Comparison of ENCODE assay signal across 7 cellular contexts in genomic region chr22:39174498-39175120, GRCh38. TPM values are rescaled to one million over a fixed set of nuclear protein-coding genes. Genes with fewer than 3 reads are reported as not detected.
DNase-seq lines count a peak whose midpoint lies in the region; ATAC-seq, FAIRE-seq and TF ChIP-seq lines count a peak whose summit lies in the region.

No MANE protein-coding gene starts in this region.

- peak overlapping the region; percentile 99 for H3K27ac Mint-ChIP-seq in astrocyte (ENCODE audit: unreplicated experiment)

- H3K4me1 Mint-ChIP-seq in astrocyte (ENCODE audit: low read depth, unreplicated experiment): peaks cover 37% of the 10 kb centered on the region

- FAIRE-seq in astrocyte (lab: Jason Lieb, UNC): peak; percentile 47

- H3K79me2 ChIP-seq in astrocyte (ENCODE audit: insufficient read depth, low read length) (no peaks in the 10 kb centered on the region), hepatocyte (no peaks in the 10 kb centered on the region)

- H3K9me3 ChIP-seq in HEK293 (ENCODE audit: control insufficient read depth, insufficient read depth, low read depth, low read length): no peaks in the 10 kb centered on the region
- no peaks in the 10 kb centered on the region for H3K9me3 ChIP-seq in astrocyte (ENCODE audit: insufficient read depth, low read depth, low read length)
- no peaks in the 10 kb centered on the region for H3K9me3 ChIP-seq in hepatocyte (ENCODE audit: low read depth)

- TF ChIP-seq CTCF in HEK293 (tag by site-specific recombination; IDR thresholded peaks at IDR 0.05) (no peak), astrocyte (IDR thresholded peaks at IDR 0.05; ENCODE audit: insufficient read depth, low read depth, low read length) (no peak), hepatocyte (IDR thresholded peaks at IDR 0.05; ENCODE audit: poor library complexity) (no peak), retinal pigment epithelial cell (conservative IDR thresholded peaks at IDR 0.05; ENCODE audit: low read depth, low read length) (no peak)

- peak overlapping the region; percentile 75 for H3K9ac ChIP-seq in astrocyte (ENCODE audit: low read length)

- H3K4me3 ChIP-seq in HEK293 (ENCODE audit: low read depth, low read length) (no peak overlapping the region), astrocyte (ENCODE audit: insufficient read depth, low read depth, low read length) (no peak overlapping the region), hepatocyte (no peak overlapping the region), retinal pigment epithelial cell (ENCODE audit: low read length) (no peak overlapping the region)

- peaks cover 3% of the 10 kb centered on the region for H3K27me3 Mint-ChIP-seq in astrocyte (ENCODE audit: low read depth, unreplicated experiment)

- WGBS in hepatocyte (ENCODE audit: low lambda C conversion rate, missing lambda C conversion rate): 10% methylated on average over 12 of the region's 17 CpGs

- H3K27ac ChIP-seq in HEK293 (ENCODE audit: extremely low read depth, low read depth, low read length) (no peak overlapping the region), astrocyte (ENCODE audit: low read depth, low read length) (peak overlapping the region; percentile 81), hepatocyte (peak overlapping the region; percentile 76)

- H3K4me3 Mint-ChIP-seq in astrocyte (ENCODE audit: unreplicated experiment): no peak overlapping the region

- no peaks in the 10 kb centered on the region for H3K36me3 Mint-ChIP-seq in astrocyte (ENCODE audit: low read depth, unreplicated experiment)

- peak overlapping the region; percentile 66 for H3K4me2 ChIP-seq in astrocyte (ENCODE audit: low read length)
- H3K4me2 ChIP-seq in hepatocyte: peak overlapping the region; percentile 45

- CTCF ChIA-PET in HEK293 (lab: Yijun Ruan, JAX): interaction anchor here (0.7 to 8.1 kb wide), 10 partner anchors 9 to 354 kb away, joined by 3 to 98 read pairs (median 4); partner anchors contain the start of gene RPL3

- H3K9me2 ChIP-seq in hepatocyte (replicated peaks; ENCODE audit: insufficient read depth): no peaks in the 10 kb centered on the region

- H4K20me1 ChIP-seq in astrocyte (ENCODE audit: insufficient read depth, low read length) (no peaks in the 10 kb centered on the region), hepatocyte (ENCODE audit: insufficient read depth, poor library complexity, severe bottlenecking) (no peaks in the 10 kb centered on the region)

- H3K36me3 ChIP-seq in HEK293 (ENCODE audit: control insufficient read depth in 2 of 2, insufficient read depth in 1 of 2, low read length in 2 of 2) (no peaks in the 10 kb centered on the region), astrocyte (ENCODE audit: insufficient read depth, low read length) (no peaks in the 10 kb centered on the region), hepatocyte (replicated peaks; ENCODE audit: insufficient read depth, low read depth) (no peaks in the 10 kb centered on the region)

- ATAC-seq in GM18520 (IDR thresholded peaks at IDR 0.05; ENCODE audit: unreplicated experiment) (no peak), HG02759 (IDR thresholded peaks at IDR 0.05; ENCODE audit: unreplicated experiment) (no peak)

- POLR2A ChIA-PET in HEK293 (lab: Yijun Ruan, JAX): interaction anchor here (0.7 to 10.8 kb wide), 7 partner anchors 45 to 345 kb away, joined by 3 to 119 read pairs (median 4); partner anchors contain the start of genes PDGFB and RPL3

- DNase-seq in T follicular helper cell (ENCODE audit: low read depth) (peak; percentile 55), astrocyte (ENCODE audit: low read depth) (peak; percentile 70), hepatocyte (ENCODE audit: low spot score) (peak; percentile 90), retinal pigment epithelial cell (ENCODE audit: low read depth) (peak; percentile 93)

- no peaks in the 10 kb centered on the region for H3K9me3 Mint-ChIP-seq in astrocyte (ENCODE audit: unreplicated experiment)

- H2AFZ ChIP-seq in astrocyte (ENCODE audit: low read depth, low read length) (peak overlapping the region; percentile 33), hepatocyte (no peak overlapping the region)

- no peaks in the 10 kb centered on the region for H3K27me3 ChIP-seq in astrocyte (ENCODE audit: insufficient read depth, low read length)
- no peaks in the 10 kb centered on the region for H3K27me3 ChIP-seq in hepatocyte

- H3K4me1 ChIP-seq in HEK293 (ENCODE audit: control insufficient read depth, insufficient read depth, low read length) (peaks cover 10% of the 10 kb centered on the region), astrocyte (ENCODE audit: insufficient read depth, low read length) (peaks cover 56% of the 10 kb centered on the region), hepatocyte (ENCODE audit: insufficient read depth) (peaks cover 30% of the 10 kb centered on the region)

TF ChIP-seq in HEK293, 187 proteins besides CTCF, POLR2A, EP300 and RAD21 (continues in another document):
- TF ChIP-seq IKZF3 (tag by site-specific recombination; IDR thresholded peaks at IDR 0.05) (peak; percentile 55; the same call in 1 of the 2 replicates), ZNF366 (tag by site-specific recombination; conservative IDR thresholded peaks at IDR 0.05) (peak; percentile 43; the same call in 1 of the 2 replicates), BCL11B (tag by site-specific recombination; IDR thresholded peaks at IDR 0.05; ENCODE audit: low read depth) (peak; percentile 76; the same call in 1 of the 2 replicates), ZNF354C (tag by site-specific recombination; IDR thresholded peaks at IDR 0.05; ENCODE audit: borderline replicate concordance, low read depth) (no peak), ZNF624 (tag by site-specific recombination; IDR thresholded peaks at IDR 0.05) (no peak), SP7 (tag by site-specific recombination; IDR thresholded peaks at IDR 0.05) (peak; percentile 73), BCL6B (tag by site-specific recombination; IDR thresholded peaks at IDR 0.05) (no peak), ZNF629 (tag by site-specific recombination; IDR thresholded peaks at IDR 0.05) (peak; percentile 94), FEZF1 (tag by site-specific recombination; IDR thresholded peaks at IDR 0.05) (peak; percentile 38; the same call in 1 of the 2 replicates), PATZ1 (tag by site-specific recombination; IDR thresholded peaks at IDR 0.05) (peak; percentile 91), ZIC2 (tag by site-specific recombination; IDR thresholded peaks at IDR 0.05) (peak; percentile 93), TCF7L2 (IDR thresholded peaks at IDR 0.05; ENCODE audit: borderline replicate concordance, low read depth, low read length) (no peak), ZNF777 (tag by site-specific recombination; IDR thresholded peaks at IDR 0.05; ENCODE audit: borderline replicate concordance) (no peak), SP2 (tag by site-specific recombination; IDR thresholded peaks at IDR 0.05) (peak; percentile 25)
- TF ChIP-seq, protein P1, sequence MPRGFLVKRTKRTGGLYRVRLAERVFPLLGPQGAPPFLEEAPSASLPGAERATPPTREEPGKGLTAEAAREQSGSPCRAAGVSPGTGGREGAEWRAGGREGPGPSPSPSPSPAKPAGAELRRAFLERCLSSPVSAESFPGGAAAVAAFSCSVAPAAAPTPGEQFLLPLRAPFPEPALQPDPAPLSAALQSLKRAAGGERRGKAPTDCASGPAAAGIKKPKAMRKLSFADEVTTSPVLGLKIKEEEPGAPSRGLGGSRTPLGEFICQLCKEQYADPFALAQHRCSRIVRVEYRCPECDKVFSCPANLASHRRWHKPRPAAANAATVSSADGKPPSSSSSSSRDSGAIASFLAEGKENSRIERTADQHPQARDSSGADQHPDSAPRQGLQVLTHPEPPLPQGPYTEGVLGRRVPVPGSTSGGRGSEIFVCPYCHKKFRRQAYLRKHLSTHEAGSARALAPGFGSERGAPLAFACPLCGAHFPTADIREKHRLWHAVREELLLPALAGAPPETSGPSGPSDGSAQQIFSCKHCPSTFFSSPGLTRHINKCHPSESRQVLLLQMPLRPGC (tag by site-specific recombination; IDR thresholded peaks at IDR 0.05): peak; percentile 73; the same call in 1 of the 2 replicates

RNA-seq across cellular contexts. Expression of gene CBX7, which starts 22.1 kb away (rescaled TPM):
- total RNA-seq in astrocyte: 1.2 and 1.4 TPM in 2 replicates
- total RNA-seq in hepatocyte: 3.2 and 9.6 TPM in 2 replicates
- 4.2 and 9.5 TPM in 2 replicates for polyA plus RNA-seq in hepatocyte
